ENCODE assay signal across 17 cellular contexts in genomic region chr1:183290628-183291027, GRCh38.
"Had no signal": no experiment of that assay in that cellular context is flagged by ENCODE, and none has a peak within 500 bp of the region (broad histone marks: within the 10 kb centered on the region; RNA-seq: fewer than 3 reads in every experiment).

No MANE protein-coding gene starts in this region.

- H3K9me3 ChIP-seq: mucosa of descending colon, ovary, prostate gland, spleen had no signal

- H3K4me1 ChIP-seq: prostate gland, spleen had no signal

- ATAC-seq: activated CD4-positive, alpha-beta T cell treated with anti-CD3 and anti-CD28 coated beads for 36 hours; activated CD8-positive, alpha-beta memory T cell treated with anti-CD3 and anti-CD28 coated beads, Interleukin-2, amount 10 ng/mL, durations not matched to agents 7 days and 5 days; activated CD8-positive, alpha-beta T cell treated with anti-CD3 and anti-CD28 coated beads, Interleukin-2, amount 10 ng/mL, durations not matched to agents 7 days and 5 days; activated T-cell treated with anti-CD3 and anti-CD28 coated beads, Interleukin-2, amount 50 U/mL, for 72 hours; left ventricle myocardium superior; mucosa of descending colon; T-cell had no signal

- DNase-seq: activated B cell treated with CpG ODN at 0.5 μM for 24 hours; activated CD4-positive, alpha-beta T cell treated with anti-CD3 and anti-CD28 coated beads for 36 hours; activated CD8-positive, alpha-beta memory T cell treated with anti-CD3 and anti-CD28 coated beads, Interleukin-2, amount 10 ng/mL, durations not matched to agents 7 days and 5 days; activated CD8-positive, alpha-beta T cell treated with anti-CD3 and anti-CD28 coated beads, Interleukin-2, amount 10 ng/mL, durations not matched to agents 7 days and 5 days; activated naive CD4-positive, alpha-beta T cell; activated T-cell treated with anti-CD3 and anti-CD28 coated beads, Interleukin-2, amount 50 U/mL, for 72 hours; anterior cingulate cortex; left ventricle myocardium superior; mucosa of descending colon; naive B cell; nephron progenitor cell; ovary; spleen; stimulated activated naive CD4-positive, alpha-beta T cell treated with Interleukin-2 at 50 U/mL for 16 hours; T-cell had no signal

- H3K4me3 ChIP-seq: cardiac muscle cell, mucosa of descending colon, ovary, prostate gland, spleen had no signal

- H3K27me3 ChIP-seq: cardiac muscle cell, ovary, spleen had no signal

- H3K27ac ChIP-seq: cardiac muscle cell, prostate gland, spleen had no signal

- H3K36me3 ChIP-seq: cardiac muscle cell, ovary, prostate gland, spleen had no signal
